1 cellular context compared by ENCODE assay signal in the genomic region with DNA sequence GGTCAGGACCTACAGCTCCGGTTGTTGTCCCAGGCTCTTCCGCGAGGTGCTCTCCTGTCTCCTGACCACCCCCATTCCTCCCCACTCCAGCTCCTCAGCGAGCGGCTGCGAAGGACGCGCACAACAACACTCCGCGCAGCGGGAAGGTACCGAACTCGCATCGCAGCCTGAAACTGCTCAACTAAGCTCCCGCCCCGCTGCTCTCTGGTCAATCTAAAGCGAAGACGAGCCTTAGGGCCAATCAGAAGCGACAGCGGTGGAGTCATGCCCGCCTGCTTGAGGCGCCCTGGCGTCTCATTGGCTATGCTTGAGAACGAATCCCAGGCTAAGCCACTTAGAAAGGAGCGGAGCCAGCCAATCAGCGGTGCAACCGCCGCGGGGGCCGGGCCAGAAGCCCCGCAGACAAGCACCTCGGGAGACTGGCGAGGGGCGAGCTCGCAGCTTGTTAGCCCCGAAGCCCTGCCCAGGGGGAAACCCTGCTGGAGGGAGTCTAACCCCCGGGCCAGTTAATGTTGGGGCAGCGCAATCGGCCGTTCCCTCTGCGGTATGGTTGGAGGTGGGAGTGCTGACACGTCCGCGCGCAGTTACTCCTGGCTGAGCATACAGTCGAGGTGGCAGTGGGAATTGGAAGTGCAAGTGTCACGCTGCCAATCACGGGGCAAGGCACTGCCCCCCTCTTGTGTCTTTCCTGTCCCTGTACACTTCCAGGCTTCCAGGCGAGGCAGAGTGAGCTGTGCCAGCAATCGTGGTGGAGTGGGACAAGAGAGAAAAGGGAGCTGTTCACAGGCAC.
A peak's percentile ranks its signal among the peaks of the same experiment; 100 is the strongest.
TF ChIP-seq lines count a peak whose summit lies in the region.

No MANE protein-coding gene starts in this region.

TF ChIP-seq in HepG2, 621 proteins besides CTCF, POLR2A, EP300 and RAD21 (continued from another document and continues in another):
- TF ChIP-seq IRF9 (CRISPR knock-in tag; IDR thresholded peaks at IDR 0.05; ENCODE audit: borderline replicate concordance) (no peak), EEA1 (CRISPR knock-in tag; IDR thresholded peaks at IDR 0.05; ENCODE audit: borderline replicate concordance) (no peak), ZBTB33 (CRISPR knock-in tag; IDR thresholded peaks at IDR 0.05) (no peak), ZNF670 (CRISPR knock-in tag; IDR thresholded peaks at IDR 0.05; ENCODE audit: borderline replicate concordance) (no peak), RAD51 (IDR thresholded peaks at IDR 0.05; ENCODE audit: borderline replicate concordance) (no peak), ZNF333 (CRISPR knock-in tag; IDR thresholded peaks at IDR 0.05; ENCODE audit: borderline replicate concordance) (0 out of 2 replicates have a peak, but pooled peaks have one; percentile 59), MAFF (IDR thresholded peaks at IDR 0.05; ENCODE audit: low read depth, low read length) (no peak), KAT8 (CRISPR knock-in tag; IDR thresholded peaks at IDR 0.05) (peak; percentile 64; the same call in 1 of the 2 replicates), ZNF329 (CRISPR knock-in tag; IDR thresholded peaks at IDR 0.05; ENCODE audit: low read depth) (no peak), ZBTB4 (CRISPR knock-in tag; IDR thresholded peaks at IDR 0.05; ENCODE audit: borderline replicate concordance) (0 out of 2 replicates have a peak, but pooled peaks have one; percentile 32), ZBTB21 (CRISPR knock-in tag; IDR thresholded peaks at IDR 0.05) (no peak), SOX13 (IDR thresholded peaks at IDR 0.05) (no peak), SOX13 (CRISPR knock-in tag; conservative IDR thresholded peaks at IDR 0.05 in 1 of 2, IDR thresholded peaks at IDR 0.05 in 1 of 2) (no peak), PBX3 (CRISPR knock-in tag; IDR thresholded peaks at IDR 0.05; ENCODE audit: borderline replicate concordance) (peak; percentile 89; the same call in 1 of the 2 replicates), TCF12 (IDR thresholded peaks at IDR 0.05) (no peak), TCF12 (CRISPR knock-in tag; IDR thresholded peaks at IDR 0.05) (no peak), SMARCE1 (IDR thresholded peaks at IDR 0.05; ENCODE audit: borderline replicate concordance) (no peak), SP140L (CRISPR knock-in tag; IDR thresholded peaks at IDR 0.05; ENCODE audit: borderline replicate concordance) (no peak), IRF2 (CRISPR knock-in tag; IDR thresholded peaks at IDR 0.05) (peak; percentile 20; the same call in 1 of the 2 replicates), HOXA5 (CRISPR knock-in tag; IDR thresholded peaks at IDR 0.05) (no peak), TCF7 (IDR thresholded peaks at IDR 0.05; ENCODE audit: low read depth) (no peak), ZBTB37 (CRISPR knock-in tag; IDR thresholded peaks at IDR 0.05) (no peak)
- TF ChIP-seq, protein P1, sequence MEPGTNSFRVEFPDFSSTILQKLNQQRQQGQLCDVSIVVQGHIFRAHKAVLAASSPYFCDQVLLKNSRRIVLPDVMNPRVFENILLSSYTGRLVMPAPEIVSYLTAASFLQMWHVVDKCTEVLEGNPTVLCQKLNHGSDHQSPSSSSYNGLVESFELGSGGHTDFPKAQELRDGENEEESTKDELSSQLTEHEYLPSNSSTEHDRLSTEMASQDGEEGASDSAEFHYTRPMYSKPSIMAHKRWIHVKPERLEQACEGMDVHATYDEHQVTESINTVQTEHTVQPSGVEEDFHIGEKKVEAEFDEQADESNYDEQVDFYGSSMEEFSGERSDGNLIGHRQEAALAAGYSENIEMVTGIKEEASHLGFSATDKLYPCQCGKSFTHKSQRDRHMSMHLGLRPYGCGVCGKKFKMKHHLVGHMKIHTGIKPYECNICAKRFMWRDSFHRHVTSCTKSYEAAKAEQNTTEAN (CRISPR knock-in tag; conservative IDR thresholded peaks at IDR 0.05): 0 out of 2 replicates have a peak, but pooled peaks have one; percentile 45
- TF ChIP-seq, protein P2, sequence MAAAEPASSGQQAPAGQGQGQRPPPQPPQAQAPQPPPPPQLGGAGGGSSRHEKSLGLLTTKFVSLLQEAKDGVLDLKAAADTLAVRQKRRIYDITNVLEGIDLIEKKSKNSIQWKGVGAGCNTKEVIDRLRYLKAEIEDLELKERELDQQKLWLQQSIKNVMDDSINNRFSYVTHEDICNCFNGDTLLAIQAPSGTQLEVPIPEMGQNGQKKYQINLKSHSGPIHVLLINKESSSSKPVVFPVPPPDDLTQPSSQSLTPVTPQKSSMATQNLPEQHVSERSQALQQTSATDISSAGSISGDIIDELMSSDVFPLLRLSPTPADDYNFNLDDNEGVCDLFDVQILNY (CRISPR knock-in tag; conservative IDR thresholded peaks at IDR 0.05): peak; percentile 48; the same call in 1 of the 2 replicates
- TF ChIP-seq, protein P3, sequence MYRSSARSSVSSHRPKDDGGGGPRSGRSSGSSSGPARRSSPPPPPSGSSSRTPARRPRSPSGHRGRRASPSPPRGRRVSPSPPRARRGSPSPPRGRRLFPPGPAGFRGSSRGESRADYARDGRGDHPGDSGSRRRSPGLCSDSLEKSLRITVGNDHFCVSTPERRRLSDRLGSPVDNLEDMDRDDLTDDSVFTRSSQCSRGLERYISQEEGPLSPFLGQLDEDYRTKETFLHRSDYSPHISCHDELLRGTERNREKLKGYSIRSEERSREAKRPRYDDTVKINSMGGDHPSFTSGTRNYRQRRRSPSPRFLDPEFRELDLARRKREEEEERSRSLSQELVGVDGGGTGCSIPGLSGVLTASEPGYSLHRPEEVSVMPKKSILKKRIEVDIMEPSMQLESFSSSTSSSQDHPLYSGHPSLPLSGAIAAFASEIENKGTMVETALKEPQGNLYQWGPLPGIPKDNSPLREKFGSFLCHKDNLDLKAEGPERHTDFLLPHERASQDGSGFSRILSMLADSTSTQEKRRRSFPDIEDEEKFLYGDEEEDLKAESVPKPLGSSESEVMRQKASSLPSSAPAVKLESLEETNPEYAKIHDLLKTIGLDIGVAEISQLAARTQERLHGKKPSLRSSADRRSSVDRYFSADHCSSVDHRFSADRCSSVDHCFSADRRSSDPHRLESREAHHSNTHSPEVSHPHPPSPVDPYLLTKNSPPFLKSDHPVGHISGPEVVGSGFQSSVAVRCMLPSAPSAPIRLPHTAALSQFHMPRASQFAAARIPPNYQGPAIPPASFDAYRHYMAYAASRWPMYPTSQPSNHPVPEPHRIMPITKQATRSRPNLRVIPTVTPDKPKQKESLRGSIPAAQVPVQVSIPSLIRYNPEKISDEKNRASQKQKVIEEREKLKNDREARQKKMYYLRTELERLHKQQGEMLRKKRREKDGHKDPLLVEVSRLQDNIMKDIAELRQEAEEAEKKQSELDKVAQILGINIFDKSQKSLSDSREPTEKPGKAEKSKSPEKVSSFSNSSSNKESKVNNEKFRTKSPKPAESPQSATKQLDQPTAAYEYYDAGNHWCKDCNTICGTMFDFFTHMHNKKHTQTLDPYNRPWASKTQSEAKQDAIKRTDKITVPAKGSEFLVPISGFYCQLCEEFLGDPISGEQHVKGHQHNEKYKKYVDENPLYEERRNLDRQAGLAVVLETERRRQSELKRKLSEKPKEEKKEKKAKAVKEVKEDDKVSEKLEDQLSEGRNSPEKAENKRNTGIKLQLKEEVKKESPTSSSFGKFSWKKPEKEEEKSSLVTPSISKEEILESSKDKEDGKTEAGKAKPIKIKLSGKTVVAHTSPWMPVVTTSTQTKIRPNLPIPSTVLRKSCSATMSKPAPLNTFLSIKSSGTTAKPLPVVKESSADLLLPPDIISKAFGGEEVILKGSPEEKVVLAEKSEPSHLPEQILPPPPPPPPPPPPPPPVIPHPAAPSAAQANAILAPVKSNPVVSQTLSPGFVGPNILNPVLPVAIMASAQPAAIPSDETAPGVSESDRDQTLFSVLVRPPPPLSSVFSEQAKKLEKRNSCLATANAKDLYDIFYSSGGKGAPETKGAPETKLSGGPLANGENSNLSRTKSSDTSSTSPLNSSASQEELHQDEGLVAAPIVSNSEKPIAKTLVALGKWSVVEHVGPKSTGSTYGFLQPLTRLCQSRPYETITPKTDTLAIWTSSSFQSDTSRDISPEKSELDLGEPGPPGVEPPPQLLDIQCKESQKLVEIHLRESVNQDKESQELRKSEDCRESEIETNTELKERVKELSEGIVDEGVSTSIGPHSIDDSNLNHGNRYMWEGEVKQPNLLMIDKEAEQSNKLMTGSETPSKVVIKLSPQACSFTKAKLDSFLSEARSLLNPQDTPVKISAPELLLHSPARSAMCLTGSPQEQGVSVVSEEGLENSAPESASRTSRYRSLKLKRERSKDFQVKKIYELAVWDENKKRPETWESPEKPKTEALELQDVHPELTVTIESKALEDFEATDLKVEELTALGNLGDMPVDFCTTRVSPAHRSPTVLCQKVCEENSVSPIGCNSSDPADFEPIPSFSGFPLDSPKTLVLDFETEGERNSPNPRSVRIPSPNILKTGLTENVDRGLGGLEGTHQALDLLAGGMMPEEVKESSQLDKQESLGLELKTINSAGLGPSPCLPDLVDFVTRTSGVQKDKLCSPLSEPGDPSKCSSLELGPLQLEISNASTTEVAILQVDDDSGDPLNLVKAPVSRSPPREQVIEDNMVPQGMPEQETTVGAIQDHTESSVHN (CRISPR knock-in tag; IDR thresholded peaks at IDR 0.05): no peak
- TF ChIP-seq, protein P4, sequence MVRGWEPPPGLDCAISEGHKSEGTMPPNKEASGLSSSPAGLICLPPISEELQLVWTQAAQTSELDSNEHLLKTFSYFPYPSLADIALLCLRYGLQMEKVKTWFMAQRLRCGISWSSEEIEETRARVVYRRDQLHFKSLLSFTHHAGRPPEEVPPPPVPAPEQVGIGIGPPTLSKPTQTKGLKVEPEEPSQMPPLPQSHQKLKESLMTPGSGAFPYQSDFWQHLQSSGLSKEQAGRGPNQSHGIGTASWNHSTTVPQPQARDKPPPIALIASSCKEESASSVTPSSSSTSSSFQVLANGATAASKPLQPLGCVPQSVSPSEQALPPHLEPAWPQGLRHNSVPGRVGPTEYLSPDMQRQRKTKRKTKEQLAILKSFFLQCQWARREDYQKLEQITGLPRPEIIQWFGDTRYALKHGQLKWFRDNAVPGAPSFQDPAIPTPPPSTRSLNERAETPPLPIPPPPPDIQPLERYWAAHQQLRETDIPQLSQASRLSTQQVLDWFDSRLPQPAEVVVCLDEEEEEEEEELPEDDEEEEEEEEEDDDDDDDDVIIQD (CRISPR knock-in tag; IDR thresholded peaks at IDR 0.05; ENCODE audit: low read depth): no peak
